8 cellular contexts compared by ENCODE assay signal in the genomic region with DNA sequence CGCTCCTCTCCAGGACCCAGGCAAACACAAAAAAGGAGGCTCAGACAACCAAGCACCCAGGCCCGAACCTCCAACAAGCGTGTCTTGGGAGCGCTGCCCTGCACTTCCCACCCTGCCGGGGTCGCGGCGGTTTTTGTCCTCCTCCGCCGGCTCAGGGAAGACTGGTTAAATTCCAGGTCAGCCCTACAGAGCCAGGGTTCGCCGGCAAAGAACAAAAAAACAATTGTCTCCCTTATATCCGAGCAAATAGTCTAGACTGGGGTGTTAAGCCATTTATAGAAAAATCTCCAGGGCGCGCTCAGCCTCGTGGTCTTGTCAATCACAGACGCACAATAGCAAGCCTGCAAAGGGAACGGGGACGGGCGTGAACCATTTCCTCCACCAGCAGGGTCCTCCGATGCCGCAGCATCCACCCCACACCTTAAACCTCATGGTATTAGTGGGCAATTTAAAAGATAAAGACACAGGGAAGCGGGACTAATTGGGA. TPM values are rescaled to one million over a fixed set of nuclear protein-coding genes. Genes with fewer than 3 reads are reported as not detected.
DNase-seq lines count a peak whose midpoint lies in the region; ATAC-seq, FAIRE-seq and TF ChIP-seq lines count a peak whose summit lies in the region.

No MANE protein-coding gene starts in this region.

- no peak for FAIRE-seq in urothelium cell line (lab: Jason Lieb, UNC)

- H3K4me1 ChIP-seq in endodermal cell (ENCODE audit: control insufficient read depth, insufficient read depth, low read length) (peaks cover 7% of the 10 kb centered on the region), mucosa of descending colon (ENCODE audit: low read depth) (no peaks in the 10 kb centered on the region), aorta (ENCODE audit: control insufficient read depth in 1 of 2, insufficient read depth in 2 of 2, low read length in 2 of 2) (no peaks in the 10 kb centered on the region), Caco-2 (0 out of 2 replicates have a peak, but pooled peaks cover 6% of the 10 kb centered on the region)

- POLR2A ChIA-PET in Caco-2 (lab: Charles Lee) = no interaction called here

- TF ChIP-seq CTCF in endodermal cell (conservative IDR thresholded peaks at IDR 0.05) = peak; percentile 38
- no peak for TF ChIP-seq CTCF in mucosa of descending colon (IDR thresholded peaks at IDR 0.05)
- no peak for TF ChIP-seq CTCF in Caco-2 (IDR thresholded peaks at IDR 0.05; ENCODE audit: insufficient read depth in 1 of 2, low read depth in 1 of 2, low read length in 1 of 2, severe bottlenecking in 1 of 2, unreplicated experiment in 1 of 2)

- H3K4me3 ChIP-seq in endodermal cell (ENCODE audit: low read length) (peak overlapping the region; percentile 82), mucosa of descending colon (no peak overlapping the region), aorta (ENCODE audit: low read length in 2 of 2) (peak overlapping the region; percentile 4 to 50), Caco-2 (ENCODE audit: low read depth, low read length) (no peak overlapping the region)

- intact Hi-C loops in Right ventricle myocardium inferior (cut with DNase I) (no loop called here), cardiac septum (cut with DNase I) (no loop called here), mucosa of descending colon (cut with DNase I, micrococcal nuclease) (no loop called here), aorta (cut with DNase I) (no loop called here), Caco-2 (cut with micrococcal nuclease; ENCODE audit: unreplicated experiment) (no loop called here)

- H3K9me3 Mint-ChIP-seq in endodermal cell (no peaks in the 10 kb centered on the region), Caco-2 (ENCODE audit: unreplicated experiment) (peaks cover 10% of the 10 kb centered on the region)

- H3K27me3 ChIP-seq in endodermal cell (ENCODE audit: control insufficient read depth, insufficient read depth, low read length, poor library complexity, severe bottlenecking) (peaks cover 27% of the 10 kb centered on the region), aorta (ENCODE audit: control insufficient read depth in 1 of 2, insufficient read depth in 2 of 2, low read length in 1 of 2) (no peaks in the 10 kb centered on the region), Caco-2 (replicated peaks; ENCODE audit: control insufficient read depth, insufficient read depth, low read length) (no peaks in the 10 kb centered on the region)

- no peaks in the 10 kb centered on the region for H3K9me3 ChIP-seq in endodermal cell (ENCODE audit: control insufficient read depth, low read length)
- no peaks in the 10 kb centered on the region for H3K9me3 ChIP-seq in mucosa of descending colon
- H3K9me3 ChIP-seq in aorta (ENCODE audit: control insufficient read depth, low read length) = no peaks in the 10 kb centered on the region
- H3K9me3 ChIP-seq in Caco-2 = 0 out of 2 replicates have a peak, but pooled peaks cover 3% of the 10 kb centered on the region

- H3K27ac ChIP-seq in endodermal cell (ENCODE audit: low read depth, low read length) (peak overlapping the region; percentile 79), aorta (ENCODE audit: low read depth in 1 of 2, low read length in 2 of 2) (no peak overlapping the region)

- peak overlapping the region; percentile 70 for H3K4me3 Mint-ChIP-seq in endodermal cell
- H3K4me3 Mint-ChIP-seq in Caco-2 (ENCODE audit: unreplicated experiment) = no peak overlapping the region

- DNase-seq in Right ventricle myocardium inferior (ENCODE audit: missing footprints) (peak; percentile 62), cardiac septum (ENCODE audit: low spot score) (no peak), endodermal cell (peak; percentile 88), mucosa of descending colon (peak in 1 of 3 donors; percentile 7), aorta (peak in 1 of 2 donors; percentile 72), urothelium cell line (ENCODE audit: low spot score) (no peak), Caco-2 (no peak), DMS 273 (lab: John Stamatoyannopoulos, UW; ENCODE audit: unreplicated experiment) (no peak)

- H3K36me3 ChIP-seq in endodermal cell (ENCODE audit: control insufficient read depth, insufficient read depth, low read length) (peaks cover 18% of the 10 kb centered on the region), mucosa of descending colon (ENCODE audit: low read depth) (no peaks in the 10 kb centered on the region), aorta (ENCODE audit: control insufficient read depth in 1 of 2, insufficient read depth in 2 of 2, low read length in 1 of 2) (no peaks in the 10 kb centered on the region), Caco-2 (ENCODE audit: control insufficient read depth, insufficient read depth, low read length) (no peaks in the 10 kb centered on the region)

- peak overlapping the region; percentile 49 for H3K9ac ChIP-seq in endodermal cell (ENCODE audit: extremely low read depth, low read length, poor library complexity, severe bottlenecking)

- H3K4me1 Mint-ChIP-seq in endodermal cell (peaks cover 19% of the 10 kb centered on the region), Caco-2 (ENCODE audit: low read depth, unreplicated experiment) (peaks cover 13% of the 10 kb centered on the region)

- CTCF ChIA-PET in Caco-2 (lab: Charles Lee) = no interaction called here

- WGBS in endodermal cell (ENCODE audit: insufficient coverage in 1 of 2, insufficient read length in 1 of 2), 2 experiments = 2 to 5% methylated on average over 7 to 21 of the region's 23 CpGs
- 21 to 31% methylated on average over 23 of the region's 23 CpGs for WGBS in aorta, 2 donors

- ATAC-seq in Right ventricle myocardium inferior (no peak), mucosa of descending colon (peak; percentile 11), aorta (ENCODE audit: low FRiP score) (no peak)

- H3K27ac Mint-ChIP-seq in endodermal cell = peak overlapping the region; percentile 65
- H3K27ac Mint-ChIP-seq in Caco-2 (ENCODE audit: unreplicated experiment) = no peak overlapping the region

- BruUV-seq in Caco-2 (replicated peaks; lab: Mats Ljungman, UMichigan) = no TSS peak

- H3K27me3 Mint-ChIP-seq in endodermal cell (ENCODE audit: insufficient read depth) = peaks cover 12% of the 10 kb centered on the region
- H3K27me3 Mint-ChIP-seq in Caco-2 (ENCODE audit: insufficient read depth, unreplicated experiment) = no peaks in the 10 kb centered on the region

- H3K36me3 Mint-ChIP-seq in endodermal cell (ENCODE audit: low read depth) (peaks cover 7% of the 10 kb centered on the region), Caco-2 (ENCODE audit: insufficient read depth, unreplicated experiment) (peaks cover 46% of the 10 kb centered on the region)

RNA-seq across cellular contexts. Expression of a gene that starts 46.9 kb away (rescaled TPM):
- total RNA-seq in Right ventricle myocardium inferior (5.8 TPM), cardiac septum (3.5 TPM), endodermal cell (100 to 1,000 TPM in 1 of 2 donors, 10 to 100 TPM in 1; 45.0 to 141 TPM), mucosa of descending colon (10 to 100 TPM in 2 of 3 donors, 1 to 10 TPM in 1; 5.3 to 19.7 (median 11.1) TPM), aorta (10 to 100 TPM; 27.7 to 47.3 TPM), Caco-2 (2022) (391 and 432 TPM in 2 replicates)
- polyA plus RNA-seq in endodermal cell (2013, experiment 1 of 2) = 116 TPM
- 106 TPM for polyA plus RNA-seq in endodermal cell (2013, experiment 2 of 2)
- polyA plus RNA-seq in aorta = 10 to 100 TPM in 1 of 2 donors, 1 to 10 TPM in 1; 3.8 to 15.9 TPM

Comparison
In these comparisons a context has a peak if more than half of its experiments do, and no peak if none do; other contexts are left out.
1. DNase-seq: peak in Right ventricle myocardium inferior (single experiment) and endodermal cell (single experiment); none in cardiac septum (single experiment), urothelium cell line (single experiment), Caco-2 (0 of 2) and DMS 273 (single experiment).
2. H3K4me3 ChIP-seq: peak in endodermal cell (single experiment) and aorta (2 of 2); none in mucosa of descending colon (single experiment) and Caco-2 (single experiment).